Comparison of ENCODE assay signal across 10 cellular contexts in the genomic region with DNA sequence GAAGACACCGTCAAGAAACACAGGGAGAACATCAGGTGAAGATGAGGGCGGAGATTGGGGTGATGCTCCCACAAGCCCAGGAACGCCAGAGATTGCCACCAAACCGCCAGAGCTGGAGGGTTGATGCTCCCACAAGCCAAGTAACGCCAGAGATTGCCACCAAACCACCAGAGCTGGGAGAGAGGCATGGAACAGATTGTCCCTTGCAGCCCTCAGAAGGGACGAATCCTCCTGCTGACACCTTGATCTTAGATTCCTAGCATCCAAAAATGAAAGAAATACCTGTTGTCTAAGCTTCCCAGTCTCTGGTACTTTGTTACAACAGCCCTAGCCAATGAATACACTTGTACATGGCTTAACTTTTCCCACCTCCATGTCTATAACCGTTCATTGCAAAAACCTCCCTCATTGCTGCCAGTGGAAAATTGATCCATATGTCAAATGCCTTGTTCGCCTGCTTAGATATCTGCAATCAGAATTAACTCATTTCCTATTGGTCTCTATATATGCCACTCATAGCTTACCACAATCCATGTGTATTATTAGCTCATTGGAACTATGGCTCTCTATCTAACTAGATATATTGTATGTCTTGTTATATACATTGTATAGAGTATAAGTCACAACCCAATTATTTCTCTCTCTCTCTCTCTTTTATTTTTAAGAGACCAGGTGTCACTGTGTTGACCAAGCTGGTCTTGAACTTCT.
DNase-seq lines count a peak whose midpoint lies in the region; ATAC-seq and TF ChIP-seq lines count a peak whose summit lies in the region.
"Had no signal": no experiment of that assay in that cellular context is flagged by ENCODE, and none has a peak within 500 bp of the region (broad histone marks: within the 10 kb centered on the region; RNA-seq: fewer than 3 reads in every experiment).

No MANE protein-coding gene starts in this region.

- POLR2A ChIA-PET in CD8-positive, alpha-beta memory T cell (lab: Charles Lee): no interaction called here

- in situ Hi-C loops in GM13977 (cut with MboI; ENCODE audit: low pct_unique_long_range_greater_than_20kb, low sequenced_read_pairs, unreplicated experiment): no loop called here

- H3K9me3 ChIP-seq in CD8-positive, alpha-beta memory T cell (ENCODE audit: low read length): no peaks in the 10 kb centered on the region
- H3K9me3 ChIP-seq in body of pancreas (no peaks in the 10 kb centered on the region), tibial nerve (peaks cover 0 to 12% (median 0%) of the 10 kb centered on the region in 4 donors)

- H3K9me3 Mint-ChIP-seq in CD8-positive, alpha-beta memory T cell: peaks cover 5 to 16% (median 6%) of the 10 kb centered on the region in 5 donors
- peaks cover 8% of the 10 kb centered on the region for H3K9me3 Mint-ChIP-seq in neural crest cell

- TF ChIP-seq POLR2A in body of pancreas (IDR thresholded peaks at IDR 0.05) (no peak), tibial nerve (IDR thresholded peaks at IDR 0.05) (no peak)

- 82 to 83% methylated on average over 8 of the region's 8 CpGs for WGBS in body of pancreas, 2 donors
- WGBS in tibial nerve, 2 donors: 90 to 94% methylated on average over 8 of the region's 8 CpGs

- peaks cover 3 to 11% (median 4%) of the 10 kb centered on the region in 3 donors for H3K36me3 Mint-ChIP-seq in CD8-positive, alpha-beta memory T cell
- H3K36me3 Mint-ChIP-seq in neural crest cell (ENCODE audit: low read depth): peaks cover 2% of the 10 kb centered on the region

- ATAC-seq in HG03354 (IDR thresholded peaks at IDR 0.05; ENCODE audit: poor library complexity, severe bottlenecking, unreplicated experiment) (peak; percentile 12), body of pancreas (no peak), HG02610 (IDR thresholded peaks at IDR 0.05; ENCODE audit: unreplicated experiment) (no peak)

- no peaks in the 10 kb centered on the region for H3K27me3 Mint-ChIP-seq in CD8-positive, alpha-beta memory T cell
- H3K27me3 Mint-ChIP-seq in neural crest cell (ENCODE audit: low read depth): no peaks in the 10 kb centered on the region

- no peaks in the 10 kb centered on the region for H3K36me3 ChIP-seq in CD8-positive, alpha-beta memory T cell (ENCODE audit: insufficient read depth, low read length)
- no peaks in the 10 kb centered on the region for H3K36me3 ChIP-seq in body of pancreas (replicated peaks in 1 of 2; ENCODE audit: insufficient read depth in 1 of 2, low read depth in 2 of 2)
- H3K36me3 ChIP-seq in tibial nerve: no peaks in the 10 kb centered on the region

- TF ChIP-seq CTCF in body of pancreas (IDR thresholded peaks at IDR 0.05) (no peak), neural crest cell (conservative IDR thresholded peaks at IDR 0.05) (no peak), tibial nerve (IDR thresholded peaks at IDR 0.05) (no peak), GM13977 (IDR thresholded peaks at IDR 0.05; ENCODE audit: extremely low read depth, insufficient read depth, missing control alignments) (no peak)

- CTCF ChIA-PET in CD8-positive, alpha-beta memory T cell (lab: Charles Lee): interaction anchor here (1.9 kb wide), 1 partner anchor 25 kb away, joined by 10 read pairs; no protein-coding TSS in a partner anchor

- H3K27ac Mint-ChIP-seq in CD8-positive, alpha-beta memory T cell: peak overlapping the region; percentile 76 to 99 (median 94)
- peak overlapping the region; percentile 38 for H3K27ac Mint-ChIP-seq in neural crest cell (ENCODE audit: unreplicated experiment)

- peaks cover 43% of the 10 kb centered on the region for H3K4me1 ChIP-seq in CD8-positive, alpha-beta memory T cell (ENCODE audit: insufficient read depth, low read length)
- peaks cover 31% of the 10 kb centered on the region for H3K4me1 ChIP-seq in body of pancreas
- peaks cover 0 to 19% (median 12%) of the 10 kb centered on the region in 4 donors for H3K4me1 ChIP-seq in tibial nerve

- no peaks in the 10 kb centered on the region for H3K27me3 ChIP-seq in CD8-positive, alpha-beta memory T cell (ENCODE audit: insufficient read depth, low read length, poor library complexity, severe bottlenecking)
- H3K27me3 ChIP-seq in body of pancreas: no peaks in the 10 kb centered on the region
- no peaks in the 10 kb centered on the region for H3K27me3 ChIP-seq in tibial nerve

- no peak for TF ChIP-seq EP300 in tibial nerve (IDR thresholded peaks at IDR 0.05)

- intact Hi-C loops in body of pancreas (cut with DNase I): no loop called here
- intact Hi-C loops in cardiac septum (cut with DNase I): no loop called here

- peak overlapping the region; percentile 18 to 98 (median 90) for H3K4me3 Mint-ChIP-seq in CD8-positive, alpha-beta memory T cell
- no peak overlapping the region for H3K4me3 Mint-ChIP-seq in neural crest cell

- peak overlapping the region; percentile 8 for H3K4me3 ChIP-seq in CD8-positive, alpha-beta memory T cell (ENCODE audit: low read length)
- H3K4me3 ChIP-seq in body of pancreas (no peak overlapping the region), tibial nerve (no peak overlapping the region)

- peak overlapping the region; percentile 58 for H3K27ac ChIP-seq in CD8-positive, alpha-beta memory T cell (ENCODE audit: low read depth, low read length)
- H3K27ac ChIP-seq in body of pancreas (peak overlapping the region in 3 of 4 donors; percentile 86 to 91 (median 90)), tibial nerve (peak overlapping the region in 2 of 4 donors; percentile 46 to 81)

- DNase-seq in CD8-positive, alpha-beta memory T cell: no peak
- DNase-seq in body of pancreas (no peak), neural crest cell (ENCODE audit: low read depth, low spot score) (no peak), cardiac septum (ENCODE audit: low spot score) (no peak), tibial nerve (ENCODE audit: low spot score in 2 of 2) (no peak), GM13977 (ENCODE audit: low spot score) (no peak)
- DNase-seq: left cardiac atrium, NCI-H526 had no signal

- peaks cover 55 to 74% (median 68%) of the 10 kb centered on the region in 3 donors for H3K4me1 Mint-ChIP-seq in CD8-positive, alpha-beta memory T cell
- peaks cover 7% of the 10 kb centered on the region for H3K4me1 Mint-ChIP-seq in neural crest cell
